In the genomic region with DNA sequence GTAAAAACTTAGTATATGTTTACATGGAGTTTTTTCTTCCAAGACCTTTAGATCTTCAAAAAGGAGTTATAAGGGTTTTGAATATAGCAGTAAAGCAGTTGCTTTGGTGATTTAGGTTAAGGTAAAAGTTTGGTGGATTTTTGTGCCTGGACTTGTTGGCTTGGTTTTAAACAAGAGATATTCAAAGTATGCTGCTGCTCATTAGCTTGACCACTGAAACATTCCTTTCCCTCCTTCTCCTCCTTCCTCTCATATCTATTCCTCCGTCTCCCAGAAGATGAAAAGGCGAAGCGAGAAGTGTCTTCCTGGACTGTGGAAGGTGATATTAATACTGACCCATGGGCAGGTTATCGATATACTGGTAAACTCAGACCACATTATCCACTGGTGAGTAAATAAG, we compare ENCODE assay signal across 11 cellular contexts.
"Had no signal": no experiment of that assay in that cellular context is flagged by ENCODE, and none has a peak within 500 bp of the region (broad histone marks: within the 10 kb centered on the region; RNA-seq: fewer than 3 reads in every experiment).

No MANE protein-coding gene starts in this region.

- H3K36me3 ChIP-seq: tibial artery had no signal

- DNase-seq: activated CD4-positive, alpha-beta memory T cell treated with anti-CD3 and anti-CD28 coated beads for 36 hours; activated T-cell treated with anti-CD3 and anti-CD28 coated beads, Interleukin-2, amount 50 U/mL, for 72 hours; erythroblast; glutamatergic neuron; immature natural killer cell; retina; T-helper 9 cell; tibial artery had no signal

- H3K27me3 ChIP-seq: neural progenitor cell, tibial artery had no signal

- H3K27ac ChIP-seq: neural progenitor cell, parathyroid adenoma, skin epidermis, tibial artery had no signal

- H3K79me2 ChIP-seq: parathyroid adenoma had no signal

- H3K9ac ChIP-seq: neural progenitor cell, parathyroid adenoma had no signal

- H2AFZ ChIP-seq: neural progenitor cell, parathyroid adenoma had no signal

- H3K4me1 ChIP-seq: neural progenitor cell, parathyroid adenoma had no signal

- H3K4me3 ChIP-seq: neural progenitor cell, skin epidermis, tibial artery had no signal

- H3K4me2 ChIP-seq: neural progenitor cell had no signal
